16 cellular contexts compared by ENCODE assay signal in genomic region chr19:19446655-19447437, GRCh38. TPM values are rescaled to one million over a fixed set of nuclear protein-coding genes. Genes with fewer than 3 reads are reported as not detected.
DNase-seq lines count a peak whose midpoint lies in the region; ATAC-seq and TF ChIP-seq lines count a peak whose summit lies in the region.
"Had no signal": no experiment of that assay in that cellular context is flagged by ENCODE, and none has a peak within 500 bp of the region (broad histone marks: within the 10 kb centered on the region; RNA-seq: fewer than 3 reads in every experiment).

No MANE protein-coding gene starts in this region.

- in situ Hi-C loops in GM13976 (cut with MboI; ENCODE audit: low sequenced_read_pairs, unreplicated experiment): no loop called here

- CTCF ChIA-PET in activated CD8-positive, alpha-beta memory T cell treated with anti-CD3 and anti-CD28 coated beads, Interleukin-2, amount 10 ng/mL, durations not matched to agents 7 days and 5 days (lab: Charles Lee): interaction anchor here (3.2 to 5.9 kb wide), 2 partner anchors 13 to 43 kb away, joined by 15 to 36 read pairs; no protein-coding TSS in a partner anchor
- CTCF ChIA-PET in OCI-LY7 (lab: Charles Lee; ENCODE audit: unreplicated experiment): no interaction called here

- peaks cover 21% of the 10 kb centered on the region for H3K36me3 Mint-ChIP-seq in activated CD8-positive, alpha-beta memory T cell treated with anti-CD3 and anti-CD28 coated beads, Interleukin-2, amount 10 ng/mL, durations not matched to agents 7 days and 5 days

- H3K27me3 Mint-ChIP-seq in activated CD8-positive, alpha-beta memory T cell treated with anti-CD3 and anti-CD28 coated beads, Interleukin-2, amount 10 ng/mL, durations not matched to agents 7 days and 5 days: no peaks in the 10 kb centered on the region

- no peak overlapping the region for H3K4me3 ChIP-seq in OCI-LY7 (ENCODE audit: low read depth, low read length, poor library complexity, severe bottlenecking)
- no peak overlapping the region for H3K4me3 ChIP-seq in effector memory CD4-positive, alpha-beta T cell (ENCODE audit: insufficient read depth, low read depth, low read length, poor library complexity, severe bottlenecking)
- H3K4me3 ChIP-seq in parathyroid adenoma (ENCODE audit: low read depth, low read length): no peak overlapping the region
- H3K4me3 ChIP-seq: SJCRH30 had no signal

- intact Hi-C loops in OCI-LY7 (cut with micrococcal nuclease; ENCODE audit: unreplicated experiment): no loop called here

- ATAC-seq in activated CD8-positive, alpha-beta memory T cell treated with anti-CD3 and anti-CD28 coated beads, Interleukin-2, amount 10 ng/mL, durations not matched to agents 7 days and 5 days: no peak
- no peak for ATAC-seq in GM19455 (IDR thresholded peaks at IDR 0.05; ENCODE audit: unreplicated experiment)

- TF ChIP-seq CTCF in OCI-LY7 (conservative IDR thresholded peaks at IDR 0.05; ENCODE audit: low read length): no peak
- TF ChIP-seq CTCF in parathyroid adenoma (IDR thresholded peaks at IDR 0.05): no peak
- TF ChIP-seq CTCF in GM13976 (IDR thresholded peaks at IDR 0.05; ENCODE audit: borderline replicate concordance, control extremely low read depth, extremely low read depth, insufficient read depth, missing control alignments): no peak

- H4K20me1 ChIP-seq in OCI-LY7 (ENCODE audit: insufficient read depth, low read length): peaks cover 13% of the 10 kb centered on the region; the same call in 1 of the 2 replicates

- H3K9me3 Mint-ChIP-seq in activated CD8-positive, alpha-beta memory T cell treated with anti-CD3 and anti-CD28 coated beads, Interleukin-2, amount 10 ng/mL, durations not matched to agents 7 days and 5 days (ENCODE audit: low read depth): peaks cover 3% of the 10 kb centered on the region

- H3K27ac ChIP-seq in OCI-LY7 (ENCODE audit: low read depth, low read length, poor library complexity, severe bottlenecking) (no peak overlapping the region), parathyroid adenoma (peak overlapping the region; percentile 88)
- peak overlapping the region; percentile 30 for H3K27ac ChIP-seq in effector memory CD4-positive, alpha-beta T cell (ENCODE audit: insufficient read depth, low read length, poor library complexity, severe bottlenecking)
- H3K27ac ChIP-seq: SJCRH30 had no signal

- H2AFZ ChIP-seq in OCI-LY7 (ENCODE audit: low read length): no peak overlapping the region
- peak overlapping the region; percentile 28 for H2AFZ ChIP-seq in parathyroid adenoma

- H3K36me3 ChIP-seq in OCI-LY7 (ENCODE audit: insufficient read depth, low read length): peaks cover 39% of the 10 kb centered on the region
- no peaks in the 10 kb centered on the region for H3K36me3 ChIP-seq in effector memory CD4-positive, alpha-beta T cell (ENCODE audit: control insufficient read depth, insufficient read depth, low read length)
- H3K36me3 ChIP-seq in parathyroid adenoma (ENCODE audit: control insufficient read depth, insufficient read depth, low read length): no peaks in the 10 kb centered on the region

- BruUV-seq in OCI-LY7 (replicated peaks; lab: Mats Ljungman, UMichigan): TSS peak; percentile 11

- H3K4me2 ChIP-seq in OCI-LY7 (ENCODE audit: low read length) (peak overlapping the region; percentile 63), parathyroid adenoma (ENCODE audit: low read length) (peak overlapping the region; percentile 2)

- POLR2A ChIA-PET in OCI-LY7 (lab: Charles Lee): no interaction called here

- H3K9me2 ChIP-seq in OCI-LY7 (ENCODE audit: insufficient read depth, low read length): no peaks in the 10 kb centered on the region

- H3K4me1 ChIP-seq in OCI-LY7 (ENCODE audit: insufficient read depth, low read length, poor library complexity, severe bottlenecking) (peaks cover 36% of the 10 kb centered on the region), parathyroid adenoma (peaks cover 20% of the 10 kb centered on the region)
- H3K4me1 ChIP-seq in effector memory CD4-positive, alpha-beta T cell (ENCODE audit: control insufficient read depth, insufficient read depth, low read length, poor library complexity, severe bottlenecking): peaks cover 40% of the 10 kb centered on the region

- H3K4me1 Mint-ChIP-seq in activated CD8-positive, alpha-beta memory T cell treated with anti-CD3 and anti-CD28 coated beads, Interleukin-2, amount 10 ng/mL, durations not matched to agents 7 days and 5 days: peaks cover 76% of the 10 kb centered on the region

- no peak overlapping the region for H3K4me3 Mint-ChIP-seq in activated CD8-positive, alpha-beta memory T cell treated with anti-CD3 and anti-CD28 coated beads, Interleukin-2, amount 10 ng/mL, durations not matched to agents 7 days and 5 days

- H3K9me3 ChIP-seq in OCI-LY7 (ENCODE audit: low read length): no peaks in the 10 kb centered on the region
- H3K9me3 ChIP-seq in effector memory CD4-positive, alpha-beta T cell (ENCODE audit: control insufficient read depth, low read length): no peaks in the 10 kb centered on the region
- no peaks in the 10 kb centered on the region for H3K9me3 ChIP-seq in parathyroid adenoma (ENCODE audit: control insufficient read depth, low read length)
- H3K9me3 ChIP-seq: SJCRH30 had no signal

- DNase-seq in activated CD8-positive, alpha-beta memory T cell treated with anti-CD3 and anti-CD28 coated beads, Interleukin-2, amount 10 ng/mL, durations not matched to agents 7 days and 5 days: no peak
- DNase-seq in activated CD8-positive, alpha-beta memory T cell treated with anti-CD3 and anti-CD28 coated beads, Interleukin-2, amount 50 U/mL, for 48 hours: no peak
- no peak for DNase-seq in OCI-LY7 (ENCODE audit: low spot score)
- DNase-seq in effector memory CD4-positive, alpha-beta T cell: no peak
- no peak for DNase-seq in GM13976 (ENCODE audit: low spot score)
- DNase-seq in NCI-H2196 treated with DMSO at 0.1 percent for 48 hours (lab: John Stamatoyannopoulos, UW; ENCODE audit: unreplicated experiment): no peak
- DNase-seq: ACHN; activated CD4-positive, CD25-positive, alpha-beta regulatory T cell; DMS79; foreskin melanocyte; kidney glomerular epithelial cell; NCI-H1694 treated with DMSO at 0.1 percent for 48 hours; occipital lobe; SJCRH30 had no signal

- no peak overlapping the region for H3K9ac ChIP-seq in parathyroid adenoma

- H3K27ac Mint-ChIP-seq in activated CD8-positive, alpha-beta memory T cell treated with anti-CD3 and anti-CD28 coated beads, Interleukin-2, amount 10 ng/mL, durations not matched to agents 7 days and 5 days: peak overlapping the region; percentile 86

- peaks cover 93% of the 10 kb centered on the region for H3K79me2 ChIP-seq in OCI-LY7 (ENCODE audit: insufficient read depth, low read depth, low read length)
- peaks cover 73% of the 10 kb centered on the region for H3K79me2 ChIP-seq in parathyroid adenoma

- no peaks in the 10 kb centered on the region for H3K27me3 ChIP-seq in effector memory CD4-positive, alpha-beta T cell (replicated peaks; ENCODE audit: control insufficient read depth, insufficient read depth, low read length, poor library complexity, severe bottlenecking)
- no peaks in the 10 kb centered on the region for H3K27me3 ChIP-seq in parathyroid adenoma (ENCODE audit: control insufficient read depth, insufficient read depth, low read length)
- H3K27me3 ChIP-seq: SJCRH30 had no signal

RNA-seq across cellular contexts. Expression of gene GATAD2A, which starts 41.4 kb away (rescaled TPM):
- total RNA-seq in activated CD8-positive, alpha-beta memory T cell treated with anti-CD3 and anti-CD28 coated beads, Interleukin-2, amount 10 ng/mL, durations not matched to agents 7 days and 5 days: 100 to 1,000 TPM; 159 to 161 TPM
- total RNA-seq in OCI-LY7 (2014; rRNA removed; shearing (Covaris generic)): 62.8 and 73.4 TPM in 2 replicates
- 126 and 156 TPM in 2 replicates for total RNA-seq in OCI-LY7 (2022)
